In genomic region chr6:129267028-129267427, GRCh38 we compare ENCODE assay signal across 21 cellular contexts.
A peak's percentile ranks its signal among the peaks of the same experiment; 100 is the strongest.
DNase-seq lines count a peak whose midpoint lies in the region; ATAC-seq, FAIRE-seq and TF ChIP-seq lines count a peak whose summit lies in the region.
"Had no signal": no experiment of that assay in that cellular context is flagged by ENCODE, and none has a peak within 500 bp of the region (broad histone marks: within the 10 kb centered on the region; RNA-seq: fewer than 3 reads in every experiment).

No MANE protein-coding gene starts in this region.

- ATAC-seq in omental fat pad (ENCODE audit: low FRiP score) = no peak
- ATAC-seq: effector memory CD8-positive, alpha-beta T cell; mucosa of descending colon; SK-N-SH treated with all-trans-retinoic acid at 6 μM for 48 hours had no signal

- TF ChIP-seq CTCF in D721Med (IDR thresholded peaks at IDR 0.05; ENCODE audit: insufficient read depth, missing control alignments) (no peak), HEK293 (tag by site-specific recombination; IDR thresholded peaks at IDR 0.05) (no peak), omental fat pad (IDR thresholded peaks at IDR 0.05) (no peak)

- peak; percentile 38 for FAIRE-seq in D721Med (lab: Jason Lieb, UNC)

- H3K27ac ChIP-seq in HEK293 (ENCODE audit: extremely low read depth, low read depth, low read length) = no peak overlapping the region
- H3K27ac ChIP-seq: sigmoid colon, thyroid gland, WERI-Rb-1 had no signal

- CTCF ChIA-PET in HEK293 (lab: Yijun Ruan, JAX) = interaction anchor here (1.0 to 1.4 kb wide), 2 partner anchors 14 to 459 kb away, joined by 3 to 9 read pairs; no protein-coding TSS in a partner anchor

- no peak overlapping the region for H3K4me3 ChIP-seq in HEK293 (ENCODE audit: low read depth, low read length)
- H3K4me3 ChIP-seq: mucosa of descending colon, sigmoid colon, thyroid gland had no signal

- H3K9me3 ChIP-seq in HEK293 (ENCODE audit: control insufficient read depth, insufficient read depth, low read depth, low read length) = no peaks in the 10 kb centered on the region
- H3K9me3 ChIP-seq: mucosa of descending colon, sigmoid colon, thyroid gland had no signal

- DNase-seq in D721Med (ENCODE audit: insufficient read length, low spot score) (no peak), NCI-H524 (lab: John Stamatoyannopoulos, UW) (peak; percentile 98 to 99), islet precursor cell (peak; percentile 63), omental fat pad (ENCODE audit: low spot score) (no peak), kidney tubule cell (ENCODE audit: low spot score) (no peak)
- DNase-seq in activated CD4-positive, CD25-positive, alpha-beta regulatory T cell treated with anti-CD3 and anti-CD28 coated beads, Interleukin-2, amount 50 U/mL, for 72 hours = no peak
- DNase-seq: activated naive CD4-positive, alpha-beta T cell treated with anti-CD3 and anti-CD28 coated beads for 36 hours; amniotic stem cell; effector memory CD8-positive, alpha-beta T cell; foreskin fibroblast; immature natural killer cell; KBM-7; mucosa of descending colon; NCI-H2029 treated with DMSO at 0.1 percent for 48 hours; NCI-H510A; nephron progenitor cell; sigmoid colon; thyroid gland; WERI-Rb-1 had no signal

- H3K36me3 ChIP-seq in HEK293 (ENCODE audit: control insufficient read depth in 2 of 2, insufficient read depth in 1 of 2, low read length in 2 of 2) = no peaks in the 10 kb centered on the region
- H3K36me3 ChIP-seq: sigmoid colon, thyroid gland, WERI-Rb-1 had no signal

- POLR2A ChIA-PET in HEK293 (lab: Yijun Ruan, JAX) = no interaction called here

- no peaks in the 10 kb centered on the region; the same call in 1 of the 2 replicates for H3K4me1 ChIP-seq in HEK293 (ENCODE audit: control insufficient read depth, insufficient read depth, low read length)
- H3K4me1 ChIP-seq: sigmoid colon had no signal

TF ChIP-seq in HEK293, 187 proteins besides CTCF, POLR2A, EP300 and RAD21:
- TF ChIP-seq, protein P1, sequence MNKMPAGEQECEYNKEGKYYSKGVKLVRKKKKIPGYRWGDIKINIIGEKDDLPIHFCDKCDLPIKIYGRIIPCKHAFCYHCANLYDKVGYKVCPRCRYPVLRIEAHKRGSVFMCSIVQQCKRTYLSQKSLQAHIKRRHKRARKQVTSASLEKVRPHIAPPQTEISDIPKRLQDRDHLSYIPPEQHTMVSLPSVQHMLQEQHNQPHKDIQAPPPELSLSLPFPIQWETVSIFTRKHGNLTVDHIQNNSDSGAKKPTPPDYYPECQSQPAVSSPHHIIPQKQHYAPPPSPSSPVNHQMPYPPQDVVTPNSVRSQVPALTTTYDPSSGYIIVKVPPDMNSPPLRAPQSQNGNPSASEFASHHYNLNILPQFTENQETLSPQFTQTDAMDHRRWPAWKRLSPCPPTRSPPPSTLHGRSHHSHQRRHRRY (tag by site-specific recombination; IDR thresholded peaks at IDR 0.05) = no peak
- TF ChIP-seq ZNF560 (tag by site-specific recombination; IDR thresholded peaks at IDR 0.05; ENCODE audit: borderline replicate concordance) (no peak), ATF2 (tag by site-specific recombination; IDR thresholded peaks at IDR 0.05; ENCODE audit: low read depth) (peak; percentile 70; the same call in 1 of the 2 replicates), RBAK (tag by site-specific recombination; IDR thresholded peaks at IDR 0.05) (no peak), SALL2 (tag by site-specific recombination; IDR thresholded peaks at IDR 0.05; ENCODE audit: borderline replicate concordance) (no peak), ZNF239 (tag by site-specific recombination; IDR thresholded peaks at IDR 0.05) (no peak), ZNF157 (tag by site-specific recombination; IDR thresholded peaks at IDR 0.05) (no peak), ZBTB21 (tag by site-specific recombination; IDR thresholded peaks at IDR 0.05) (0 out of 2 replicates have a peak, but pooled peaks have one; percentile 11), ZNF324 (tag by site-specific recombination; IDR thresholded peaks at IDR 0.05) (no peak), ZNF24 (tag by site-specific recombination; IDR thresholded peaks at IDR 0.05) (no peak)

Comparison
In these comparisons a context has a peak if more than half of its experiments do, and no peak if none do; other contexts are left out.
1. DNase-seq: peak in NCI-H524 (2 of 2) and islet precursor cell (single experiment); none in D721Med (single experiment), omental fat pad (single experiment), activated CD4-positive, CD25-positive, alpha-beta regulatory T cell treated with anti-CD3 and anti-CD28 coated beads, Interleukin-2, amount 50 U/mL, for 72 hours (single experiment) and kidney tubule cell (single experiment).